ENCODE assay signal across 1 cellular context in genomic region chr9:131502781-131503625, GRCh38.
TF ChIP-seq lines count a peak whose summit lies in the region.

Gene POMT1 (plus strand): TSS chr9:131502918. CDS start chr9:131504219, 1,301 bp downstream.

TF ChIP-seq in HepG2, 621 proteins besides CTCF, POLR2A, EP300 and RAD21 (continued from another document and continues in another):
- TF ChIP-seq TRAFD1 (CRISPR knock-in tag; IDR thresholded peaks at IDR 0.05; ENCODE audit: borderline replicate concordance), result no peak
- TF ChIP-seq NFATC3 (CRISPR knock-in tag; IDR thresholded peaks at IDR 0.05), result peak; percentile 56; the same call in 1 of the 2 replicates
- TF ChIP-seq ZNF747 (CRISPR knock-in tag; IDR thresholded peaks at IDR 0.05; ENCODE audit: borderline replicate concordance), result 0 out of 2 replicates have a peak, but pooled peaks have one; percentile 25
- 0 out of 2 replicates have a peak, but pooled peaks have one; percentile 28 for TF ChIP-seq MXD3 (CRISPR knock-in tag; IDR thresholded peaks at IDR 0.05)
- TF ChIP-seq NR2F6 (IDR thresholded peaks at IDR 0.05), result no peak
- TF ChIP-seq NR2F6 (CRISPR knock-in tag; IDR thresholded peaks at IDR 0.05), result peak; percentile 36; the same call in 1 of the 2 replicates
- TF ChIP-seq SATB2 (CRISPR knock-in tag; IDR thresholded peaks at IDR 0.05), result no peak
- peak; percentile 24; the same call in 1 of the 2 replicates for TF ChIP-seq ELF1 (CRISPR knock-in tag; IDR thresholded peaks at IDR 0.05)
- peak; percentile 53; the same call in 1 of the 2 replicates for TF ChIP-seq FOXC1 (CRISPR knock-in tag; IDR thresholded peaks at IDR 0.05; ENCODE audit: borderline replicate concordance)
- no peak for TF ChIP-seq PAWR (CRISPR knock-in tag; IDR thresholded peaks at IDR 0.05; ENCODE audit: borderline replicate concordance)
- peak; percentile 81; the same call in 1 of the 2 replicates for TF ChIP-seq KDM4B (CRISPR knock-in tag; IDR thresholded peaks at IDR 0.05)
- TF ChIP-seq, protein P1, sequence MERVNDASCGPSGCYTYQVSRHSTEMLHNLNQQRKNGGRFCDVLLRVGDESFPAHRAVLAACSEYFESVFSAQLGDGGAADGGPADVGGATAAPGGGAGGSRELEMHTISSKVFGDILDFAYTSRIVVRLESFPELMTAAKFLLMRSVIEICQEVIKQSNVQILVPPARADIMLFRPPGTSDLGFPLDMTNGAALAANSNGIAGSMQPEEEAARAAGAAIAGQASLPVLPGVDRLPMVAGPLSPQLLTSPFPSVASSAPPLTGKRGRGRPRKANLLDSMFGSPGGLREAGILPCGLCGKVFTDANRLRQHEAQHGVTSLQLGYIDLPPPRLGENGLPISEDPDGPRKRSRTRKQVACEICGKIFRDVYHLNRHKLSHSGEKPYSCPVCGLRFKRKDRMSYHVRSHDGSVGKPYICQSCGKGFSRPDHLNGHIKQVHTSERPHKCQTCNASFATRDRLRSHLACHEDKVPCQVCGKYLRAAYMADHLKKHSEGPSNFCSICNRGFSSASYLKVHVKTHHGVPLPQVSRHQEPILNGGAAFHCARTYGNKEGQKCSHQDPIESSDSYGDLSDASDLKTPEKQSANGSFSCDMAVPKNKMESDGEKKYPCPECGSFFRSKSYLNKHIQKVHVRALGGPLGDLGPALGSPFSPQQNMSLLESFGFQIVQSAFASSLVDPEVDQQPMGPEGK (CRISPR knock-in tag; IDR thresholded peaks at IDR 0.05), result peak; percentile 85
- TF ChIP-seq HNRNPUL1 (IDR thresholded peaks at IDR 0.05; ENCODE audit: low read depth, low read length), result peak; percentile 51; the same call in 1 of the 2 replicates
- peak; percentile 81 for TF ChIP-seq NCOA1 (CRISPR knock-in tag; IDR thresholded peaks at IDR 0.05)
- TF ChIP-seq ZNF430 (CRISPR knock-in tag; IDR thresholded peaks at IDR 0.05), result no peak
- TF ChIP-seq KAT7 (CRISPR knock-in tag; IDR thresholded peaks at IDR 0.05; ENCODE audit: borderline replicate concordance), result peak; percentile 88
- peak; percentile 66 for TF ChIP-seq FOXO1 (CRISPR knock-in tag; IDR thresholded peaks at IDR 0.05)
- peak; percentile 42; the same call in 1 of the 2 replicates for TF ChIP-seq TFDP2 (CRISPR knock-in tag; IDR thresholded peaks at IDR 0.05)
- no peak for TF ChIP-seq SRSF1 (optimal IDR thresholded peaks at IDR 0.05; ENCODE audit: low read depth, low read length)
- peak; percentile 64; the same call in 1 of the 2 replicates for TF ChIP-seq TFE3 (CRISPR knock-in tag; IDR thresholded peaks at IDR 0.05)
- no peak for TF ChIP-seq ZNF549 (CRISPR knock-in tag; IDR thresholded peaks at IDR 0.05)
- no peak for TF ChIP-seq CEBPB (IDR thresholded peaks at IDR 0.05; ENCODE audit: borderline replicate concordance, low read depth, low read length)
- no peak for TF ChIP-seq XBP1 (CRISPR knock-in tag; IDR thresholded peaks at IDR 0.05)
- TF ChIP-seq, protein P2, sequence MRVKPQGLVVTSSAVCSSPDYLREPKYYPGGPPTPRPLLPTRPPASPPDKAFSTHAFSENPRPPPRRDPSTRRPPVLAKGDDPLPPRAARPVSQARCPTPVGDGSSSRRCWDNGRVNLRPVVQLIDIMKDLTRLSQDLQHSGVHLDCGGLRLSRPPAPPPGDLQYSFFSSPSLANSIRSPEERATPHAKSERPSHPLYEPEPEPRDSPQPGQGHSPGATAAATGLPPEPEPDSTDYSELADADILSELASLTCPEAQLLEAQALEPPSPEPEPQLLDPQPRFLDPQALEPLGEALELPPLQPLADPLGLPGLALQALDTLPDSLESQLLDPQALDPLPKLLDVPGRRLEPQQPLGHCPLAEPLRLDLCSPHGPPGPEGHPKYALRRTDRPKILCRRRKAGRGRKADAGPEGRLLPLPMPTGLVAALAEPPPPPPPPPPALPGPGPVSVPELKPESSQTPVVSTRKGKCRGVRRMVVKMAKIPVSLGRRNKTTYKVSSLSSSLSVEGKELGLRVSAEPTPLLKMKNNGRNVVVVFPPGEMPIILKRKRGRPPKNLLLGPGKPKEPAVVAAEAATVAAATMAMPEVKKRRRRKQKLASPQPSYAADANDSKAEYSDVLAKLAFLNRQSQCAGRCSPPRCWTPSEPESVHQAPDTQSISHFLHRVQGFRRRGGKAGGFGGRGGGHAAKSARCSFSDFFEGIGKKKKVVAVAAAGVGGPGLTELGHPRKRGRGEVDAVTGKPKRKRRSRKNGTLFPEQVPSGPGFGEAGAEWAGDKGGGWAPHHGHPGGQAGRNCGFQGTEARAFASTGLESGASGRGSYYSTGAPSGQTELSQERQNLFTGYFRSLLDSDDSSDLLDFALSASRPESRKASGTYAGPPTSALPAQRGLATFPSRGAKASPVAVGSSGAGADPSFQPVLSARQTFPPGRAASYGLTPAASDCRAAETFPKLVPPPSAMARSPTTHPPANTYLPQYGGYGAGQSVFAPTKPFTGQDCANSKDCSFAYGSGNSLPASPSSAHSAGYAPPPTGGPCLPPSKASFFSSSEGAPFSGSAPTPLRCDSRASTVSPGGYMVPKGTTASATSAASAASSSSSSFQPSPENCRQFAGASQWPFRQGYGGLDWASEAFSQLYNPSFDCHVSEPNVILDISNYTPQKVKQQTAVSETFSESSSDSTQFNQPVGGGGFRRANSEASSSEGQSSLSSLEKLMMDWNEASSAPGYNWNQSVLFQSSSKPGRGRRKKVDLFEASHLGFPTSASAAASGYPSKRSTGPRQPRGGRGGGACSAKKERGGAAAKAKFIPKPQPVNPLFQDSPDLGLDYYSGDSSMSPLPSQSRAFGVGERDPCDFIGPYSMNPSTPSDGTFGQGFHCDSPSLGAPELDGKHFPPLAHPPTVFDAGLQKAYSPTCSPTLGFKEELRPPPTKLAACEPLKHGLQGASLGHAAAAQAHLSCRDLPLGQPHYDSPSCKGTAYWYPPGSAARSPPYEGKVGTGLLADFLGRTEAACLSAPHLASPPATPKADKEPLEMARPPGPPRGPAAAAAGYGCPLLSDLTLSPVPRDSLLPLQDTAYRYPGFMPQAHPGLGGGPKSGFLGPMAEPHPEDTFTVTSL (CRISPR knock-in tag; IDR thresholded peaks at IDR 0.05; ENCODE audit: borderline replicate concordance), result peak; percentile 44; the same call in 1 of the 2 replicates
- TF ChIP-seq SALL2 (CRISPR knock-in tag; IDR thresholded peaks at IDR 0.05), result peak; percentile 82
- TF ChIP-seq MED1 (CRISPR knock-in tag; IDR thresholded peaks at IDR 0.05), result peak; percentile 58; the same call in 1 of the 2 replicates
- TF ChIP-seq ZSCAN21 (CRISPR knock-in tag; IDR thresholded peaks at IDR 0.05; ENCODE audit: borderline replicate concordance), result peak; percentile 76
- TF ChIP-seq HDAC6 (IDR thresholded peaks at IDR 0.05; ENCODE audit: low read depth, low read length), result no peak
- TF ChIP-seq ZSCAN12 (CRISPR knock-in tag; IDR thresholded peaks at IDR 0.05), result no peak
- TF ChIP-seq STAG1 (CRISPR knock-in tag; IDR thresholded peaks at IDR 0.05), result peak; percentile 17; the same call in 1 of the 2 replicates
- TF ChIP-seq BATF2 (CRISPR knock-in tag; IDR thresholded peaks at IDR 0.05), result no peak
- 0 out of 2 replicates have a peak, but pooled peaks have one; percentile 14 for TF ChIP-seq ZNF367 (CRISPR knock-in tag; IDR thresholded peaks at IDR 0.05; ENCODE audit: borderline replicate concordance)
- no peak for TF ChIP-seq RFX1 (IDR thresholded peaks at IDR 0.05)
- peak; percentile 13; the same call in 1 of the 2 replicates for TF ChIP-seq TBX2 (CRISPR knock-in tag; IDR thresholded peaks at IDR 0.05; ENCODE audit: borderline replicate concordance)
- TF ChIP-seq MAX (IDR thresholded peaks at IDR 0.05), result peak; percentile 84
- TF ChIP-seq BORCS8-MEF2B (CRISPR knock-in tag; IDR thresholded peaks at IDR 0.05), result peak; percentile 73
- no peak for TF ChIP-seq NCOA5 (CRISPR knock-in tag; IDR thresholded peaks at IDR 0.05)
- 0 out of 2 replicates have a peak, but pooled peaks have one; percentile 18 for TF ChIP-seq NFYC (CRISPR knock-in tag; IDR thresholded peaks at IDR 0.05)
- TF ChIP-seq ZNF766 (CRISPR knock-in tag; IDR thresholded peaks at IDR 0.05; ENCODE audit: borderline replicate concordance), result peak; percentile 76; the same call in 1 of the 2 replicates
- TF ChIP-seq ZBTB10 (CRISPR knock-in tag; IDR thresholded peaks at IDR 0.05; ENCODE audit: borderline replicate concordance), result peak; percentile 81; the same call in 1 of the 2 replicates
- no peak for TF ChIP-seq ZNF784 (CRISPR knock-in tag; IDR thresholded peaks at IDR 0.05; ENCODE audit: borderline replicate concordance)
- no peak for TF ChIP-seq ZNF841 (CRISPR knock-in tag; IDR thresholded peaks at IDR 0.05; ENCODE audit: borderline replicate concordance)
- peak; percentile 65; the same call in 1 of the 2 replicates for TF ChIP-seq ZNF558 (CRISPR knock-in tag; IDR thresholded peaks at IDR 0.05; ENCODE audit: borderline replicate concordance)
- TF ChIP-seq, protein P3, sequence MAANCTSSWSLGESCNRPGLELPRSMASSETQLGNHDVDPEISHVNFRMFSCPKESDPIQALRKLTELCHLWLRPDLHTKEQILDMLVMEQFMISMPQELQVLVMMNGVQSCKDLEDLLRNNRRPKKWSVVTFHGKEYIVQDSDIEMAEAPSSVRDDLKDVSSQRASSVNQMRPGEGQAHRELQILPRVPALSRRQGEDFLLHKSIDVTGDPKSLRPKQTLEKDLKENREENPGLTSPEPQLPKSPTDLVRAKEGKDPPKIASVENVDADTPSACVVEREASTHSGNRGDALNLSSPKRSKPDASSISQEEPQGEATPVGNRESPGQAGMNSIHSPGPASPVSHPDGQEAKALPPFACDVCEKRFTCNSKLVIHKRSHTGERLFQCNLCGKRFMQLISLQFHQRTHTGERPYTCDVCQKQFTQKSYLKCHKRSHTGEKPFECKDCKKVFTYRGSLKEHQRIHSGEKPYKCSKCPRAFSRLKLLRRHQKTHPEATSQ (CRISPR knock-in tag; IDR thresholded peaks at IDR 0.05; ENCODE audit: borderline replicate concordance), result no peak
- no peak for TF ChIP-seq CHD2 (IDR thresholded peaks at IDR 0.05; ENCODE audit: low read depth, low read length)
